8 cellular contexts compared by ENCODE assay signal in the genomic region with DNA sequence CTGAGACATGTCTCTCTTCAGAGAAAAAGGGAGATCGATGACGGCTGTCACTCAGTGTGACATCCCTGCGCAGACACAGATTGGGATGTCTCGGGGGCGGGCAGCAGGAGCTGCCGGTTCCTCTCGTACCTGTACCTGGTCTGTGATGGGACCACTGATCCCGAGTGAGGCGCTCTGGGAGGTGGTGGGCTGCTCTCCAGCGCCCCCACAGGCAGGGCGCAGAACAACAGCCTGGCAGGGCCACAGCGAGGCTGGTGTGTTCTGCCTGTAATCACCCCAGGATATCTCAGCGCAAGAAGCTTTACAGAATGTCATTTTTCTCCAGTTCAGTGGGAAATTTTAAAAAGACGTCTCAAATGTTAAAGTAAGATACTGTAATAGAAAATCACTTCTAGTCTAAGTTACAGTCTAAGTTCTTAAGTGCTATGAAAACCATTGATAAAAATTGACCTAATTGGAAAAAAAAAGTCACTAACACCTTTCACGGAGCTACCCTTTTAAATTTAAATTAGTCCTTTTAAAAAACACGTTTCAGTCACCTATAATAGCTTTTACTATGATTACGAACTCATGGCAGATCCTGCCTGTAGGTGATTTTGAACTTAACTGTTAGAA.
DNase-seq lines count a peak whose midpoint lies in the region; ATAC-seq, FAIRE-seq and TF ChIP-seq lines count a peak whose summit lies in the region.

No MANE protein-coding gene starts in this region.

- H3K27ac ChIP-seq in RWPE2 (ENCODE audit: poor library complexity, severe bottlenecking) (no peak overlapping the region), K562 (ENCODE audit: extremely low read depth, low read depth, low read length) (no peak overlapping the region), left lung (peak overlapping the region in 1 of 2 donors; percentile 24), thyroid gland (no peak overlapping the region)

- no peak overlapping the region for H2AFZ ChIP-seq in K562 (ENCODE audit: low read depth, low read length)

- peak in 1 of 2 experiments; percentile 40; a peak in 2 of 4 replicates for TF ChIP-seq RAD21 in K562 (CRISPR knock-in tag; conservative IDR thresholded peaks at IDR 0.05 in 1 of 2, IDR thresholded peaks at IDR 0.05 in 1 of 2)

- CTCF ChIA-PET in K562 (lab: Yijun Ruan, JAX; ENCODE audit: low intra/inter-chr PET ratio): no interaction called here

- H3K9me1 ChIP-seq in K562 (ENCODE audit: control insufficient read depth, insufficient read depth, low read length): no peaks in the 10 kb centered on the region

- TF ChIP-seq CTCF in RWPE2 (IDR thresholded peaks at IDR 0.05; ENCODE audit: poor library complexity, severe bottlenecking) (peak; percentile 83), K562 (IDR thresholded peaks at IDR 0.05 in 2 of 3, conservative IDR thresholded peaks at IDR 0.05 in 1 of 3; ENCODE audit: insufficient read depth in 2 of 3, low read depth in 1 of 3, low read length in 3 of 3) (peak; percentile 73 to 91 (median 82)), left lung (IDR thresholded peaks at IDR 0.05) (peak; percentile 70 to 80), thyroid gland (IDR thresholded peaks at IDR 0.05) (peak; percentile 64 to 99 (median 81))

- WGBS in K562 (ENCODE audit: insufficient coverage, low coverage, missing lambda C conversion rate): 1% methylated on average over 15 of the region's 17 CpGs
- WGBS in thyroid gland, 2 donors: 35 to 36% methylated on average over 16 to 17 of the region's 17 CpGs

- H3K9me3 ChIP-seq in RWPE2 (ENCODE audit: severe bottlenecking) (no peaks in the 10 kb centered on the region), K562 (replicated peaks; ENCODE audit: control insufficient read depth, insufficient read depth, low read depth, low read length) (no peaks in the 10 kb centered on the region), left lung (no peaks in the 10 kb centered on the region), thyroid gland (no peaks in the 10 kb centered on the region)

- peak; percentile 5 for DNase-seq in EH (ENCODE audit: low read depth)
- DNase-seq in RWPE2 (ENCODE audit: low spot score): no peak
- peak; percentile 55 to 88 (median 78) for DNase-seq in K562 (ENCODE audit: extremely low read depth in 1 of 4, low spot score in 3 of 4)
- DNase-seq in left lung: no peak
- DNase-seq in thyroid gland: peak; percentile 35 to 42
- DNase-seq in NCI-H2196 (lab: John Stamatoyannopoulos, UW; ENCODE audit: unreplicated experiment): no peak

- H3K27me3 ChIP-seq in RWPE2 (ENCODE audit: insufficient read depth, poor library complexity, severe bottlenecking) (peaks cover 5% of the 10 kb centered on the region), K562 (ENCODE audit: control insufficient read depth in 2 of 2, insufficient read depth in 2 of 2, low read length in 2 of 2) (peaks cover 0 to 5% of the 10 kb centered on the region in 2 experiments; a peak in 2 of 5 replicates), left lung (no peaks in the 10 kb centered on the region), thyroid gland (no peaks in the 10 kb centered on the region)

- TF ChIP-seq EP300 in K562 (IDR thresholded peaks at IDR 0.05; ENCODE audit: low read length): no peak

- no peak overlapping the region for H3K9ac ChIP-seq in K562 (ENCODE audit: insufficient read depth in 1 of 2, low read depth in 2 of 2, low read length in 2 of 2)

- H3K36me3 ChIP-seq in RWPE2 (ENCODE audit: low read depth) (no peaks in the 10 kb centered on the region), K562 (ENCODE audit: control insufficient read depth, insufficient read depth, low read length) (no peaks in the 10 kb centered on the region), left lung (no peaks in the 10 kb centered on the region), thyroid gland (no peaks in the 10 kb centered on the region)

- no TSS peak for BruUV-seq in K562 (replicated peaks; lab: Mats Ljungman, UMichigan)

- FAIRE-seq in K562 (lab: Jason Lieb, UNC): peak; percentile 89

- H3K79me2 ChIP-seq in K562 (ENCODE audit: control insufficient read depth, insufficient read depth, low read length): no peaks in the 10 kb centered on the region

- H3K4me3 ChIP-seq in RWPE2 (ENCODE audit: severe bottlenecking) (no peak overlapping the region), K562 (no peak overlapping the region), left lung (no peak overlapping the region), thyroid gland (replicated peaks in 1 of 3) (no peak overlapping the region)

- peak; percentile 61 for ATAC-seq in HG02571 (IDR thresholded peaks at IDR 0.05; ENCODE audit: unreplicated experiment)
- peak; percentile 50; the same call in 1 of the 3 replicates for ATAC-seq in RWPE2 (ENCODE audit: low read depth)
- ATAC-seq in K562: peak; percentile 99
- ATAC-seq in left lung: peak; percentile 87
- ATAC-seq in HG03139 (IDR thresholded peaks at IDR 0.05; ENCODE audit: unreplicated experiment): no peak

- TF ChIP-seq POLR2A in K562 (conservative IDR thresholded peaks at IDR 0.05): no peak
- TF ChIP-seq POLR2A in thyroid gland (IDR thresholded peaks at IDR 0.05): no peak

- no peaks in the 10 kb centered on the region for H4K20me1 ChIP-seq in K562 (replicated peaks; ENCODE audit: control insufficient read depth, insufficient read depth, low read length)

- in situ Hi-C loops in K562 (cut with MboI): no loop called here

- POLR2A ChIA-PET in K562 (lab: Yijun Ruan, JAX): interaction anchor here (0.7 kb wide), 1 partner anchor 670 kb away, joined by 3 read pairs; no protein-coding TSS in a partner anchor

- no peak overlapping the region for H3K4me2 ChIP-seq in K562 (ENCODE audit: insufficient read depth, low read length)

- no peaks in the 10 kb centered on the region for H3K4me1 ChIP-seq in RWPE2 (ENCODE audit: insufficient read depth, poor library complexity, severe bottlenecking)
- H3K4me1 ChIP-seq in K562 (replicated peaks in 1 of 2; ENCODE audit: control insufficient read depth in 2 of 2, insufficient read depth in 2 of 2, low read length in 2 of 2): 0 out of 5 replicates have a peak, but pooled peaks cover 0 to 3% of the 10 kb centered on the region in 2 experiments
- H3K4me1 ChIP-seq in left lung: no peaks in the 10 kb centered on the region
- H3K4me1 ChIP-seq in thyroid gland: no peaks in the 10 kb centered on the region

- intact Hi-C loops in K562 (cut with micrococcal nuclease): loop anchor here (5.0 kb wide), 1 partner anchor 288 kb away; no protein-coding TSS in a partner anchor
- intact Hi-C loops in left lung (cut with DNase I): no loop called here
- intact Hi-C loops in thyroid gland (cut with DNase I): no loop called here

TF ChIP-seq in K562, 482 proteins besides CTCF, POLR2A, EP300 and RAD21 (continues in another document):
- 0 out of 2 replicates have a peak, but pooled peaks have one; percentile 32 for TF ChIP-seq RB1 (IDR thresholded peaks at IDR 0.05; ENCODE audit: low read depth)
- TF ChIP-seq, protein P1, sequence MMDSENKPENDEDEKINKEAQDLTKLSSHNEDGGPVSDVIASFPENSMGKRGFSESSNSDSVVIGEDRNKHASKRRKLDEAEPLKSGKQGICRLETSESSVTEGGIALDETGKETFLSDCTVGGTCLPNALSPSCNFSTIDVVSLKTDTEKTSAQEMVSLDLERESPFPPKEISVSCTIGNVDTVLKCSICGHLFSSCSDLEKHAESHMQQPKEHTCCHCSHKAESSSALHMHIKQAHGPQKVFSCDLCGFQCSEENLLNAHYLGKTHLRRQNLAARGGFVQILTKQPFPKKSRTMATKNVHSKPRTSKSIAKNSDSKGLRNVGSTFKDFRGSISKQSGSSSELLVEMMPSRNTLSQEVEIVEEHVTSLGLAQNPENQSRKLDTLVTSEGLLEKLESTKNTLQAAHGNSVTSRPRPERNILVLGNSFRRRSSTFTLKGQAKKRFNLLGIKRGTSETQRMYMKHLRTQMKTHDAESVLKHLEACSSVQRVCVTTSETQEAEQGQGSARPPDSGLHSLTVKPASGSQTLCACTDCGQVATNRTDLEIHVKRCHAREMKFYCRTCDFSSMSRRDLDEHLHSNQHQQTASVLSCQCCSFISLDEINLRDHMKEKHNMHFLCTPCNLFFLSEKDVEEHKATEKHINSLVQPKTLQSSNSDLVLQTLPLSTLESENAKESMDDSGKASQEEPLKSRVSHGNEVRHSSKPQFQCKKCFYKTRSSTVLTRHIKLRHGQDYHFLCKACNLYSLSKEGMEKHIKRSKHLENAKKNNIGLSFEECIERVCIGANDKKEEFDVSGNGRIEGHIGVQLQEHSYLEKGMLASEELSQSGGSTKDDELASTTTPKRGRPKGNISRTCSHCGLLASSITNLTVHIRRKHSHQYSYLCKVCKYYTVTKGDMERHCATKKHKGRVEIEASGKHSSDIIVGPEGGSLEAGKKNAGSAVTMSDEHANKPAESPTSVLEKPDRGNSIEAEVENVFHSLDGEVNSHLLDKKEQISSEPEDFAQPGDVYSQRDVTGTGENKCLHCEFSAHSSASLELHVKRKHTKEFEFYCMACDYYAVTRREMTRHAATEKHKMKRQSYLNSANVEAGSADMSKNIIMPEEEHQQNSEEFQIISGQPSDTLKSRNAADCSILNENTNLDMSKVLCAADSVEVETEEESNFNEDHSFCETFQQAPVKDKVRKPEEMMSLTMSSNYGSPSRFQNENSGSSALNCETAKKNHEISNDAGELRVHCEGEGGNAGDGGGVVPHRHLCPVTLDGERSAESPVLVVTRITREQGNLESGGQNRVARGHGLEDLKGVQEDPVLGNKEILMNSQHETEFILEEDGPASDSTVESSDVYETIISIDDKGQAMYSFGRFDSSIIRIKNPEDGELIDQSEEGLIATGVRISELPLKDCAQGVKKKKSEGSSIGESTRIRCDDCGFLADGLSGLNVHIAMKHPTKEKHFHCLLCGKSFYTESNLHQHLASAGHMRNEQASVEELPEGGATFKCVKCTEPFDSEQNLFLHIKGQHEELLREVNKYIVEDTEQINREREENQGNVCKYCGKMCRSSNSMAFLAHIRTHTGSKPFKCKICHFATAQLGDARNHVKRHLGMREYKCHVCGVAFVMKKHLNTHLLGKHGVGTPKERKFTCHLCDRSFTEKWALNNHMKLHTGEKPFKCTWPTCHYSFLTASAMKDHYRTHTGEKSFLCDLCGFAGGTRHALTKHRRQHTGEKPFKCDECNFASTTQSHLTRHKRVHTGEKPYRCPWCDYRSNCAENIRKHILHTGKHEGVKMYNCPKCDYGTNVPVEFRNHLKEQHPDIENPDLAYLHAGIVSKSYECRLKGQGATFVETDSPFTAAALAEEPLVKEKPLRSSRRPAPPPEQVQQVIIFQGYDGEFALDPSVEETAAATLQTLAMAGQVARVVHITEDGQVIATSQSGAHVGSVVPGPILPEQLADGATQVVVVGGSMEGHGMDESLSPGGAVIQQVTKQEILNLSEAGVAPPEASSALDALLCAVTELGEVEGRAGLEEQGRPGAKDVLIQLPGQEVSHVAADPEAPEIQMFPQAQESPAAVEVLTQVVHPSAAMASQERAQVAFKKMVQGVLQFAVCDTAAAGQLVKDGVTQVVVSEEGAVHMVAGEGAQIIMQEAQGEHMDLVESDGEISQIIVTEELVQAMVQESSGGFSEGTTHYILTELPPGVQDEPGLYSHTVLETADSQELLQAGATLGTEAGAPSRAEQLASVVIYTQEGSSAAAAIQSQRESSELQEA (IDR thresholded peaks at IDR 0.05; ENCODE audit: low read depth): no peak
- no peak for TF ChIP-seq ZNF143 (CRISPR knock-in tag; IDR thresholded peaks at IDR 0.05)
- TF ChIP-seq MAZ (CRISPR knock-in tag; conservative IDR thresholded peaks at IDR 0.05 in 1 of 2, IDR thresholded peaks at IDR 0.05 in 1 of 2): 0 out of 4 replicates have a peak, but pooled peaks of 1 of the 2 experiments have one; percentile 20
- TF ChIP-seq TRIM24 (IDR thresholded peaks at IDR 0.05): no peak

Comparison
In these comparisons a context has a peak if more than half of its experiments do, and no peak if none do; other contexts are left out.
1. DNase-seq: peak in EH (single experiment), K562 (4 of 4) and thyroid gland (2 of 2); none in RWPE2 (single experiment), left lung (0 of 2) and NCI-H2196 (single experiment).
2. Peak in every context shown above with its lines, with median percentiles within 50 percentile points of each other: CTCF ChIP-seq.